10 cellular contexts compared by ENCODE assay signal in genomic region chr16:10297341-10298006, GRCh38.
DNase-seq lines count a peak whose midpoint lies in the region; ATAC-seq, FAIRE-seq and TF ChIP-seq lines count a peak whose summit lies in the region.
"Had no signal": no experiment of that assay in that cellular context is flagged by ENCODE, and none has a peak within 500 bp of the region (broad histone marks: within the 10 kb centered on the region; RNA-seq: fewer than 3 reads in every experiment).

No MANE protein-coding gene starts in this region.

- no peak for TF ChIP-seq CTCF in BE2C (IDR thresholded peaks at IDR 0.05; ENCODE audit: low read depth, low read length)
- no peak for TF ChIP-seq CTCF in gastrocnemius medialis (IDR thresholded peaks at IDR 0.05 in 4 of 5, conservative IDR thresholded peaks at IDR 0.05 in 1 of 5)
- TF ChIP-seq CTCF in brain microvascular endothelial cell (IDR thresholded peaks at IDR 0.05; ENCODE audit: low read depth, low read length, missing control alignments): no peak
- TF ChIP-seq CTCF in foreskin fibroblast (IDR thresholded peaks at IDR 0.05; ENCODE audit: low read depth, low read length): no peak

- H3K9me3 ChIP-seq in HAP-1 (no peaks in the 10 kb centered on the region), BE2C (no peaks in the 10 kb centered on the region), gastrocnemius medialis (no peaks in the 10 kb centered on the region)
- H3K9me3 ChIP-seq: SJCRH30 had no signal

- H3K27me3 ChIP-seq in HAP-1 (ENCODE audit: low read depth) (no peaks in the 10 kb centered on the region), layer of hippocampus (ENCODE audit: control insufficient read depth, insufficient read depth, low read length) (no peaks in the 10 kb centered on the region), BE2C (no peaks in the 10 kb centered on the region), gastrocnemius medialis (no peaks in the 10 kb centered on the region), brain microvascular endothelial cell (replicated peaks) (no peaks in the 10 kb centered on the region)
- H3K27me3 ChIP-seq: SJCRH30 had no signal

- H3K27ac ChIP-seq in layer of hippocampus (ENCODE audit: low read depth, low read length): peak overlapping the region; percentile 65
- no peak overlapping the region for H3K27ac ChIP-seq in gastrocnemius medialis
- H3K27ac ChIP-seq in brain microvascular endothelial cell: no peak overlapping the region
- H3K27ac ChIP-seq: SJCRH30 had no signal

- intact Hi-C loops in gastrocnemius medialis (cut with DNase I; ENCODE audit: low total_unique reads): no loop called here

- no peak overlapping the region for H3K4me3 ChIP-seq in HAP-1
- H3K4me3 ChIP-seq in BE2C (ENCODE audit: low read depth, low read length): no peak overlapping the region
- no peak overlapping the region for H3K4me3 ChIP-seq in gastrocnemius medialis
- H3K4me3 ChIP-seq in brain microvascular endothelial cell (ENCODE audit: low read depth, low read length): no peak overlapping the region
- H3K4me3 ChIP-seq in foreskin fibroblast (ENCODE audit: low read depth in 1 of 2, low read length in 2 of 2): no peak overlapping the region
- H3K4me3 ChIP-seq: SJCRH30 had no signal

- ATAC-seq in gastrocnemius medialis: no peak
- ATAC-seq: left cardiac atrium had no signal

- in situ Hi-C loops in HAP-1 (cut with MboI; ENCODE audit: low sequenced_read_pairs) (no loop called here), KBM-7 (cut with MboI; ENCODE audit: low pct_unique_long_range_greater_than_20kb, low sequenced_read_pairs) (no loop called here), gastrocnemius medialis (cut with MboI; ENCODE audit: low sequenced_read_pairs in 4 of 4) (no loop called here), brain microvascular endothelial cell (cut with HindIII; ENCODE audit: low pct_ligation_motif_present, low sequenced_read_pairs) (no loop called here)

- peak; percentile 100 for FAIRE-seq in GM18507 (lab: Jason Lieb, UNC)

- TF ChIP-seq POLR2A in gastrocnemius medialis (IDR thresholded peaks at IDR 0.05): no peak

- no peaks in the 10 kb centered on the region for H3K36me3 ChIP-seq in HAP-1 (replicated peaks)
- H3K36me3 ChIP-seq in BE2C: no peaks in the 10 kb centered on the region
- no peaks in the 10 kb centered on the region for H3K36me3 ChIP-seq in gastrocnemius medialis
- no peaks in the 10 kb centered on the region for H3K36me3 ChIP-seq in brain microvascular endothelial cell (replicated peaks)
- H3K36me3 ChIP-seq: SJCRH30 had no signal

- DNase-seq in GM18507 (ENCODE audit: extremely low spot score, insufficient read length, low read depth): peak; percentile 65
- DNase-seq in HAP-1 (ENCODE audit: low spot score in 2 of 2): peak; percentile 14 to 76
- peak; percentile 69 for DNase-seq in KBM-7
- no peak for DNase-seq in BE2C
- no peak for DNase-seq in gastrocnemius medialis
- DNase-seq in brain microvascular endothelial cell: no peak
- no peak for DNase-seq in foreskin fibroblast
- DNase-seq: left cardiac atrium, SJCRH30 had no signal

- H3K4me1 ChIP-seq in HAP-1 (no peaks in the 10 kb centered on the region), BE2C (no peaks in the 10 kb centered on the region), gastrocnemius medialis (no peaks in the 10 kb centered on the region)
- H3K4me1 ChIP-seq: SJCRH30 had no signal

Comparison
In these comparisons a context has a peak if more than half of its experiments do, and no peak if none do; other contexts are left out.
1. DNase-seq: peak in GM18507 (single experiment), HAP-1 (2 of 2) and KBM-7 (single experiment); none in BE2C (single experiment), gastrocnemius medialis (0 of 2), brain microvascular endothelial cell (single experiment) and foreskin fibroblast (0 of 2).